Comparison of ENCODE assay signal across 8 cellular contexts in the genomic region with DNA sequence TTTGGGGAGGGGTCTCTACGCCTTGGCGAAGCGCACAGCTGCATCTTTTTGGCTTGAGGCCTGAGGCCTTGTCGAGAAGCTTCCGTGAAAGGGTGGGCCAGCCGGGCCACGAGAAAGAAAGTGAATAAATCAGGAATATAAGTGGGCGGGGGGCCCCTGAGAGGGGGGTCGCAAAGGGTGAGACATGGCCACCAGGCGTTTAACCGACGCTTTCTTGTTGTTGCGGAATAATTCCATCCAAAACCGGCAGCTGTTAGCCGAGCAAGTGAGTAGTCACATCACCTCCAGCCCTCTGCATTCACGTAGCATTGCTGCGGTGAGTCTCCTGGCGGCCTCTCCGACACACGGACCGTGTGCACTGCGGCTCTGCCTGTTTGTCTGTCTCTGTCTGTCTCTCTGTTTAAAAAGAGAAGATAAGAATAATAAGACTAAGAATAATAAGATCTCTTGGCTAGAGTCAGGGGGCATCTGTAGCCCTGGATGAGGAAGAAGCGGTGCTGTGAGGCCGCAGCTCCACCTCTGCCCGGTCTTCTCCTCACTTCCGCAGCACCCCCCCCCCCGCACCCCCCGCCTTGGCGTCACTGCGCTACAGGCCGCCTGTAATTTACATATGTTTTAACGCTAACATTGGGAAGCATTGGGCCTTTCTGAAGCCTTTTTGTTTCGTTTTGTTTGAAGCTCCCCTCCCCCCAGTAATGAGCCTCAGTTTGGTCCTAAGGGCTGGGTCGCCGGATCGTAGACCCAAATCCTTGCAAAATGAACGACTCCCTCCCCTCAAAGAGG. TPM values are rescaled to one million over a fixed set of nuclear protein-coding genes. Genes with fewer than 3 reads are reported as not detected.
DNase-seq lines count a peak whose midpoint lies in the region; ATAC-seq, FAIRE-seq and TF ChIP-seq lines count a peak whose summit lies in the region.

No MANE protein-coding gene starts in this region.

- peak; percentile 63 for FAIRE-seq in GM12892 (lab: Jason Lieb, UNC)

- ATAC-seq in HG02759 (IDR thresholded peaks at IDR 0.05; ENCODE audit: unreplicated experiment): peak; percentile 29

- TF ChIP-seq POLR2A in GM12892 (IDR thresholded peaks at IDR 0.05; ENCODE audit: low read depth, low read length): peak; percentile 67; the same call in 1 of the 2 replicates

- DNase-seq in GM12892 (ENCODE audit: insufficient read length): peak; percentile 64
- peak; percentile 57 for DNase-seq in NCI-H2227 (lab: John Stamatoyannopoulos, UW; ENCODE audit: unreplicated experiment)
- peak; percentile 44 to 54 for DNase-seq in activated CD4-positive, alpha-beta T cell treated with anti-CD3 and anti-CD28 coated beads, Interleukin-2, amount 50 U/mL, for 24 hours (ENCODE audit: low read depth in 1 of 2, low spot score in 1 of 2)
- peak; percentile 55 to 77 for DNase-seq in dermis microvascular lymphatic vessel endothelial cell (ENCODE audit: low read depth in 2 of 2)
- peak; percentile 77 for DNase-seq in left kidney (ENCODE audit: low read depth, low spot score)
- DNase-seq in stimulated activated CD4-positive, alpha-beta T cell treated with anti-CD3 and anti-CD28 coated beads, Interleukin-4, amount 100 ng/mL, for 24 hours: peak; percentile 62
- no peak for DNase-seq in mesenteric fat pad (ENCODE audit: low spot score)

RNA-seq across cellular contexts. Expression of gene STX16, which starts 0.9 kb away (rescaled TPM):
- 61.5 TPM for polyA plus RNA-seq in GM12892 (2012; ENCODE audit: missing spikeins)
- total RNA-seq in dermis microvascular lymphatic vessel endothelial cell: 19.1 and 27.2 TPM in 2 replicates
- total RNA-seq in mesenteric fat pad: 44.9 TPM

RNA-seq across cellular contexts. Expression of gene NPEPL1, which starts 40.6 kb away (rescaled TPM):
- polyA plus RNA-seq in GM12892 (2012; ENCODE audit: missing spikeins): 16.0 TPM
- total RNA-seq in dermis microvascular lymphatic vessel endothelial cell: 17.6 and 31.2 TPM in 2 replicates
- total RNA-seq in mesenteric fat pad: 42.3 TPM
